9 cellular contexts compared by ENCODE assay signal in genomic region chr12:124884587-124885438, GRCh38. TPM values are rescaled to one million over a fixed set of nuclear protein-coding genes. Genes with fewer than 3 reads are reported as not detected.
DNase-seq lines count a peak whose midpoint lies in the region; ATAC-seq lines count a peak whose summit lies in the region.
"Had no signal": no experiment of that assay in that cellular context is flagged by ENCODE, and none has a peak within 500 bp of the region (broad histone marks: within the 10 kb centered on the region; RNA-seq: fewer than 3 reads in every experiment).

No MANE protein-coding gene starts in this region.

- no peak overlapping the region for H3K9ac ChIP-seq in mesendoderm (ENCODE audit: low read length)

- no peak overlapping the region for H3K27ac ChIP-seq in mesendoderm (ENCODE audit: low read depth, low read length)

- no peak overlapping the region for H3K4ac ChIP-seq in mesendoderm (ENCODE audit: low read depth, low read length)

- no peaks in the 10 kb centered on the region for H3K79me1 ChIP-seq in mesendoderm (ENCODE audit: low read length)

- CTCF ChIA-PET in activated CD4-positive, alpha-beta memory T cell treated with anti-CD3 and anti-CD28 coated beads, Interleukin-2, amount 10 ng/mL, durations not matched to agents 7 days and 5 days (lab: Charles Lee), result no interaction called here

- H3K4me3 Mint-ChIP-seq in activated CD4-positive, alpha-beta memory T cell treated with anti-CD3 and anti-CD28 coated beads, Interleukin-2, amount 10 ng/mL, durations not matched to agents 7 days and 5 days, result no peak overlapping the region

- H2BK5ac ChIP-seq in mesendoderm (ENCODE audit: low read length), result no peak overlapping the region

- no peaks in the 10 kb centered on the region for H3K36me3 ChIP-seq in mesendoderm (ENCODE audit: control insufficient read depth, insufficient read depth, low read length)

- no peaks in the 10 kb centered on the region for H3K27me3 ChIP-seq in mesendoderm (ENCODE audit: insufficient read depth, low read length, poor library complexity)

- H3K4me1 ChIP-seq in mesendoderm (ENCODE audit: control insufficient read depth, low read depth, low read length), result no peaks in the 10 kb centered on the region

- peaks cover 13% of the 10 kb centered on the region for H3K4me1 Mint-ChIP-seq in activated CD4-positive, alpha-beta memory T cell treated with anti-CD3 and anti-CD28 coated beads, Interleukin-2, amount 10 ng/mL, durations not matched to agents 7 days and 5 days

- no peaks in the 10 kb centered on the region for H3K36me3 Mint-ChIP-seq in activated CD4-positive, alpha-beta memory T cell treated with anti-CD3 and anti-CD28 coated beads, Interleukin-2, amount 10 ng/mL, durations not matched to agents 7 days and 5 days (ENCODE audit: low read depth)
- H3K36me3 Mint-ChIP-seq: T-cell had no signal

- no peaks in the 10 kb centered on the region for H3K27me3 Mint-ChIP-seq in activated CD4-positive, alpha-beta memory T cell treated with anti-CD3 and anti-CD28 coated beads, Interleukin-2, amount 10 ng/mL, durations not matched to agents 7 days and 5 days

- peak overlapping the region; percentile 73 for H3K56ac ChIP-seq in mesendoderm (ENCODE audit: low read length)

- H3K27ac Mint-ChIP-seq in activated CD4-positive, alpha-beta memory T cell treated with anti-CD3 and anti-CD28 coated beads, Interleukin-2, amount 10 ng/mL, durations not matched to agents 7 days and 5 days, result no peak overlapping the region

- no peak overlapping the region for H3K23ac ChIP-seq in mesendoderm (ENCODE audit: low read length)

- POLR2A ChIA-PET in activated CD4-positive, alpha-beta memory T cell treated with anti-CD3 and anti-CD28 coated beads, Interleukin-2, amount 10 ng/mL, durations not matched to agents 7 days and 5 days (lab: Charles Lee), result no interaction called here

- H3K18ac ChIP-seq in mesendoderm (ENCODE audit: low read length), result peak overlapping the region; percentile 21

- peak; percentile 6 for DNase-seq in NCI-H146 treated with DMSO at 0.1 percent for 48 hours (lab: John Stamatoyannopoulos, UW; ENCODE audit: unreplicated experiment)
- peak; percentile 40 for DNase-seq in mesendoderm
- no peak for DNase-seq in NCI-H1105 treated with DMSO at 0.1 percent for 48 hours (lab: John Stamatoyannopoulos, UW)
- DNase-seq in SK-N-DZ (ENCODE audit: low spot score), result no peak
- no peak for DNase-seq in cerebellar cortex (ENCODE audit: low spot score)
- DNase-seq in activated CD4-positive, alpha-beta memory T cell treated with anti-CD3 and anti-CD28 coated beads, Interleukin-2, amount 10 ng/mL, durations not matched to agents 7 days and 5 days, result no peak

- no CpG with 5 or more reads among the region's 15 CpGs for WGBS in mesendoderm (ENCODE audit: extremely low coverage, insufficient coverage, low lambda C conversion rate)

- no peak overlapping the region for H2BK120ac ChIP-seq in mesendoderm (ENCODE audit: low read depth, low read length)

- no peaks in the 10 kb centered on the region for H3K9me3 Mint-ChIP-seq in activated CD4-positive, alpha-beta memory T cell treated with anti-CD3 and anti-CD28 coated beads, Interleukin-2, amount 10 ng/mL, durations not matched to agents 7 days and 5 days
- H3K9me3 Mint-ChIP-seq: T-cell had no signal

- H3K4me2 ChIP-seq in mesendoderm (ENCODE audit: low read length), result no peak overlapping the region

- H3K79me2 ChIP-seq in mesendoderm (ENCODE audit: control insufficient read depth, insufficient read depth, low read length), result no peaks in the 10 kb centered on the region

- H4K5ac ChIP-seq in mesendoderm (ENCODE audit: low read length), result no peak overlapping the region

- H3K4me3 ChIP-seq in mesendoderm (ENCODE audit: low read length), result no peak overlapping the region

- H2BK15ac ChIP-seq in mesendoderm (replicated peaks; ENCODE audit: low read depth), result no peak overlapping the region

- no peak overlapping the region for H2AK5ac ChIP-seq in mesendoderm (ENCODE audit: low read length)

- ATAC-seq in GM18868 (IDR thresholded peaks at IDR 0.05; ENCODE audit: unreplicated experiment), result peak; percentile 90
- peak; percentile 88 for ATAC-seq in HG02571 (IDR thresholded peaks at IDR 0.05; ENCODE audit: unreplicated experiment)

- H4K8ac ChIP-seq in mesendoderm (ENCODE audit: low read depth, low read length), result no peak overlapping the region

RNA-seq across cellular contexts. Expression of gene SCARB1, which starts 21.1 kb away (rescaled TPM):
- 55.4 TPM for polyA plus RNA-seq in mesendoderm (2013, experiment 1 of 2)
- polyA plus RNA-seq in mesendoderm (2013, experiment 2 of 2), result 56.4 TPM
- polyA plus RNA-seq in SK-N-DZ (2014; cell fraction: cytosol; rRNA removed), result 24.3 and 28.7 TPM in 2 replicates
- 39.8 and 51.1 TPM in 2 replicates for polyA plus RNA-seq in SK-N-DZ (2014; cell fraction: nucleus; rRNA removed)
- total RNA-seq in activated CD4-positive, alpha-beta memory T cell treated with anti-CD3 and anti-CD28 coated beads, Interleukin-2, amount 10 ng/mL, durations not matched to agents 7 days and 5 days, result 1 to 10 TPM; 4.3 to 5.8 TPM

RNA-seq across cellular contexts. Expression of gene UBC, which starts 29.6 kb away (rescaled TPM):
- 737 TPM for polyA plus RNA-seq in mesendoderm (2013, experiment 1 of 2)
- 751 TPM for polyA plus RNA-seq in mesendoderm (2013, experiment 2 of 2)
- polyA plus RNA-seq in SK-N-DZ (2014; cell fraction: cytosol; rRNA removed), result 942 and 1,012 TPM in 2 replicates
- polyA plus RNA-seq in SK-N-DZ (2014; cell fraction: nucleus; rRNA removed), result 520 and 534 TPM in 2 replicates
- 1,000 to 10,000 TPM; 1,545 to 1,580 TPM for total RNA-seq in activated CD4-positive, alpha-beta memory T cell treated with anti-CD3 and anti-CD28 coated beads, Interleukin-2, amount 10 ng/mL, durations not matched to agents 7 days and 5 days

Comparison
In these comparisons a context has a peak if more than half of its experiments do, and no peak if none do; other contexts are left out.
1. DNase-seq: peak in NCI-H146 treated with DMSO at 0.1 percent for 48 hours (single experiment) and mesendoderm (single experiment); none in NCI-H1105 treated with DMSO at 0.1 percent for 48 hours (single experiment), SK-N-DZ (single experiment), cerebellar cortex (single experiment) and activated CD4-positive, alpha-beta memory T cell treated with anti-CD3 and anti-CD28 coated beads, Interleukin-2, amount 10 ng/mL, durations not matched to agents 7 days and 5 days (single experiment).